ENCODE assay signal across 16 cellular contexts in the genomic region with DNA sequence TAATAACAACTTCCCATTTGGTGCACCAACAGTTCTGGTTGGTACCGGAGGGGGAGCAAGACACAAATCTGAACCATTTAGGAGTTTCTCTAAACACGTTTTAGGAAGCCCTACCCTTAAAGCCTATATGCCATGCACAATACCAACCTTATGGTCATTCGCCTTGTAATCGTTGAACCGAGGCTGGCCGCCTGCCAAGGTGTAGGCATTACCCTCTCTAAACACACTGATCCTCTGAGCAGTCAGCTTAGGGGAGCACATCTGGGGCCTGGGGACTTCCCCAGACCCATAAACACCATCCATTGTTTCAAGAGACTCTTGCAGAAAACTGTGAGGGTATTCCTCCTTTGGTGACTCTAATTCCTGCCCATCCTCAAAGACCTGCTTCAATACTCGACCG. TPM values are rescaled to one million over a fixed set of nuclear protein-coding genes. Genes with fewer than 3 reads are reported as not detected.
DNase-seq lines count a peak whose midpoint lies in the region; ATAC-seq and TF ChIP-seq lines count a peak whose summit lies in the region.
"Had no signal": no experiment of that assay in that cellular context is flagged by ENCODE, and none has a peak within 500 bp of the region (broad histone marks: within the 10 kb centered on the region; RNA-seq: fewer than 3 reads in every experiment).

No MANE protein-coding gene starts in this region.

- no peaks in the 10 kb centered on the region for H3K4me1 ChIP-seq in left ventricle myocardium inferior

- H3K27me3 ChIP-seq in left ventricle myocardium inferior (ENCODE audit: low read depth) = no peaks in the 10 kb centered on the region

- intact Hi-C loops in Right ventricle myocardium inferior (cut with DNase I) (no loop called here), left ventricle myocardium inferior (cut with micrococcal nuclease) (no loop called here), left colon (cut with DNase I, micrococcal nuclease) (no loop called here)

- peak; percentile 63 for DNase-seq in Right ventricle myocardium inferior (ENCODE audit: missing footprints)
- no peak for DNase-seq in left ventricle myocardium inferior
- DNase-seq in NCI-H82 (lab: John Stamatoyannopoulos, UW) = peak; percentile 94
- peak; percentile 33 to 86 for DNase-seq in left colon
- no peak for DNase-seq in central memory CD4-positive, alpha-beta T cell
- DNase-seq: ACHN; CD4-positive, alpha-beta T cell; H9; Karpas-422; NCI-H1436; NCI-H2081 treated with DMSO at 0.1 percent for 48 hours; NK-92 treated with Interleukin-12 subunit alpha and Interleukin-12 subunit beta, amount 100 ng/mL, for 24 hours; T-helper 1 cell had no signal

- ATAC-seq in Right ventricle myocardium inferior (peak; percentile 26), left colon (peak; percentile 87), GM19324 (IDR thresholded peaks at IDR 0.05; ENCODE audit: low FRiP score, unreplicated experiment) (no peak), GM21381 (IDR thresholded peaks at IDR 0.05; ENCODE audit: unreplicated experiment) (no peak)

- no peaks in the 10 kb centered on the region for H3K36me3 ChIP-seq in left ventricle myocardium inferior

- H3K4me3 ChIP-seq in left ventricle myocardium inferior = no peak overlapping the region
- H3K4me3 ChIP-seq: SK-N-MC had no signal

- H3K27ac ChIP-seq in left ventricle myocardium inferior (replicated peaks) = no peak overlapping the region
- H3K27ac ChIP-seq: SK-N-MC had no signal

- TF ChIP-seq CTCF in left ventricle myocardium inferior (IDR thresholded peaks at IDR 0.05; ENCODE audit: borderline replicate concordance) = no peak

- H3K9me3 ChIP-seq in left ventricle myocardium inferior (replicated peaks) = no peaks in the 10 kb centered on the region

RNA-seq across cellular contexts. Expression of gene GRXCR2, which starts 0.3 kb away (rescaled TPM):
- total RNA-seq in Right ventricle myocardium inferior (5.5 TPM), left ventricle myocardium inferior (1.1 TPM), left colon (not detected)
- total RNA-seq: CD4-positive, alpha-beta T cell; H9 had no signal

RNA-seq across cellular contexts. Expression of gene PRELID2, which starts 37.3 kb away (rescaled TPM):
- total RNA-seq in Right ventricle myocardium inferior = 33.2 TPM
- total RNA-seq in left ventricle myocardium inferior = 12.2 TPM
- total RNA-seq in left colon = 10 to 100 TPM; 86.8 to 95.0 TPM

Comparison
In these comparisons a context has a peak if more than half of its experiments do, and no peak if none do; other contexts are left out.
1. DNase-seq: peak in Right ventricle myocardium inferior (single experiment), NCI-H82 (single experiment) and left colon (2 of 2); none in left ventricle myocardium inferior (single experiment) and central memory CD4-positive, alpha-beta T cell (single experiment).
2. ATAC-seq: peak in Right ventricle myocardium inferior (single experiment) and left colon (single experiment); none in GM19324 (single experiment) and GM21381 (single experiment).